ENCODE assay signal across 27 cellular contexts in the genomic region with DNA sequence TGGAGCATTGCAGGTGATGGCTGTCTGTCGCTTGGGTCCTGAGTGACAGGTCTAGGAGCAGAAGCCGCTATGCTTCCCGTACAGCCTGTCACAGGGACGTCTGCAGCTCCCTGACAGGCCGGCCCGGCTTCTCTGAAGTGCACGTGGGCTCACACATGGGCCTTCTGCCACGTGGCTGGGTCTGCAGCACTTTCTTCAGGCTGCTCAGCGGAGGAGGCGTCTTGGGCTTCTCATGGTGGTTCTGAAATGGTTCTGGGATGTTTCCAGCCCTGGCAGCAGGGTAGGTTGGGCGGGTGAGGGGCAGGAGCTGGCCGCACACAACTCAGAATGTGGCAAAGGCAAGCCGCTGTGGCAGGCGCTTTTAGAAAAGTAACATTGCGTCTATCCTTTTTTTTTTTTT.
"Had no signal": no experiment of that assay in that cellular context is flagged by ENCODE, and none has a peak within 500 bp of the region (broad histone marks: within the 10 kb centered on the region; RNA-seq: fewer than 3 reads in every experiment).

No MANE protein-coding gene starts in this region.

- H3K4me3 ChIP-seq: esophagus squamous epithelium, gastroesophageal sphincter, heart left ventricle, lower lobe of right lung, pancreas, sigmoid colon, smooth muscle cell, testis, uterus had no signal

- H3K4me2 ChIP-seq: smooth muscle cell had no signal

- H3K9me3 ChIP-seq: esophagus squamous epithelium, gastroesophageal sphincter, heart left ventricle, lower lobe of right lung, neutrophil, pancreas, sigmoid colon, testis, uterus had no signal

- FAIRE-seq: astrocyte, pancreas, TTC549 had no signal

- H3K27me3 ChIP-seq: esophagus squamous epithelium, gastroesophageal sphincter, heart left ventricle, neutrophil, pancreas, sigmoid colon, testis, uterus had no signal

- H3K4me1 ChIP-seq: esophagus squamous epithelium, gastroesophageal sphincter, lower lobe of right lung, sigmoid colon, testis, uterus had no signal

- ATAC-seq: activated CD4-positive, alpha-beta T cell treated with anti-CD3 and anti-CD28 coated beads for 36 hours; activated naive CD4-positive, alpha-beta T cell treated with anti-CD3 and anti-CD28 coated beads, Interleukin-2, amount 50 U/mL, for 72 hours; activated T-helper 17 cell treated with anti-CD3 and anti-CD28 coated beads, Interleukin-2, amount 50 U/mL, for 72 hours; gastroesophageal sphincter; heart left ventricle; lower lobe of right lung; natural killer cell; pancreas; stimulated activated naive B cell treated with anti-CD40 and anti-IgM and Interleukin-4, amounts not matched to agents 10 μg/mL and 1 μg/mL and 100 μg/mL, for 72 hours had no signal

- H3K27ac ChIP-seq: esophagus squamous epithelium, gastroesophageal sphincter, heart left ventricle, lower lobe of right lung, neutrophil, pancreas, sigmoid colon, testis, uterus had no signal

- H3K36me3 ChIP-seq: uterus had no signal

- DNase-seq: activated CD4-positive, alpha-beta T cell treated with anti-CD3 and anti-CD28 coated beads for 36 hours; activated CD4-positive, alpha-beta T cell treated with anti-CD3 and anti-CD28 coated beads, Interleukin-2, amount 50 U/mL, for 4 hours; activated CD8-positive, alpha-beta memory T cell treated with anti-CD3 and anti-CD28 coated beads for 24 hours; activated CD8-positive, alpha-beta memory T cell treated with anti-CD3 and anti-CD28 coated beads, Interleukin-2, amount 50 U/mL, for 4 hours; activated T-cell treated with anti-CD3 and anti-CD28 coated beads, Interleukin-2, amount 50 U/mL, for 24 hours; central memory CD4-positive, alpha-beta T cell; dermis blood vessel endothelial cell; effector memory CD4-positive, alpha-beta T cell; esophagus squamous epithelium; islet precursor cell; lower lobe of right lung; natural killer cell; sigmoid colon; stimulated activated CD4-positive, alpha-beta T cell treated with anti-CD3 and anti-CD28 coated beads, Interleukin-15, amount 100 ng/mL, for 24 hours; stimulated activated naive B cell treated with anti-CD40 and anti-IgM and Interleukin-4, amounts not matched to agents 10 μg/mL and 1 μg/mL and 100 μg/mL, for 72 hours; testis; trophoblast cell; uterus had no signal
